Comparison of ENCODE assay signal across 11 cellular contexts in the genomic region with DNA sequence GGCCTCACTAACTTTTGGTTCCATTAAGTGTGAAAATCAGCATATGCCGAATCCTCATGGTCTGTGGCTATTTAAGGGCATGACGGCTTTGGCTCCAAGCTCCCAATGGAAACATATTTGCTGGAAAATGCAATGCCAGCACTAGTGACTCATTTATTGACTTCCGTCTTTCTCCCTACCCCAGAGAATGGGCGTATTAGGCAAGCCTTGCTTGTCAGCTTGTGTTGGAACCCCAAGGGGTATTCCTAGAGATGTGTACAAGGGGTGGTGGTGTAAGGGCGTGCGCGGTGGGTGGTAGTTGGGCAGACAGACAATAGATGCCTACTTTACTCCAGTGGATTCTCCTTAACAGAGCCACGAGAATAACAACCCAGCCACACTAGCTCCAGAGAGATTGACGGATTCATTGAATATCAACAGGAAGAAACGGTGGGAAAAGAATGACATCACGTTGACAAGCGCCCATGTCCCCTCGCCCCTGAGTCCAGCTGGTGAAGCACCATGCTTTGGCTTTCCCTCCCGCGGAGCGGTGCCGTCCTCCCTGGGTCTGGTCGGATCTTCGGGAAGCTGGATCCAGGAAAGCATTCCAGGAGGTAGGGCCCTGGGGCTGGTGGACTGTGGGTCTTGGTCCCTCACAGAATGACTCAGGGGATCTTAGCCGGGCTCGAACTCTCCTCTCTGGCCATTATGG. TPM values are rescaled to one million over a fixed set of nuclear protein-coding genes. Genes with fewer than 3 reads are reported as not detected.
A peak's percentile ranks its signal among the peaks of the same experiment; 100 is the strongest.
DNase-seq lines count a peak whose midpoint lies in the region; ATAC-seq and TF ChIP-seq lines count a peak whose summit lies in the region.
"Had no signal": no experiment of that assay in that cellular context is flagged by ENCODE, and none has a peak within 500 bp of the region (broad histone marks: within the 10 kb centered on the region; RNA-seq: fewer than 3 reads in every experiment).

No MANE protein-coding gene starts in this region.

- TF ChIP-seq CTCF in GM13977 (IDR thresholded peaks at IDR 0.05; ENCODE audit: extremely low read depth, insufficient read depth, missing control alignments) (no peak), hepatocyte (IDR thresholded peaks at IDR 0.05; ENCODE audit: poor library complexity) (no peak)

- H3K4me1 Mint-ChIP-seq in stimulated activated memory B cell treated with anti-CD40 and anti-IgM and Interleukin-4, amounts not matched to agents 10 μg/mL and 1 μg/mL and 100 μg/mL, for 72 hours = peaks cover 32% of the 10 kb centered on the region

- no peak overlapping the region for H3K27ac ChIP-seq in hepatocyte

- H3K4me3 Mint-ChIP-seq in stimulated activated memory B cell treated with anti-CD40 and anti-IgM and Interleukin-4, amounts not matched to agents 10 μg/mL and 1 μg/mL and 100 μg/mL, for 72 hours = peak overlapping the region; percentile 6

- H3K4me3 ChIP-seq in hepatocyte = no peak overlapping the region

- H3K4me1 ChIP-seq in hepatocyte (ENCODE audit: insufficient read depth) = no peaks in the 10 kb centered on the region

- H3K9me3 Mint-ChIP-seq in stimulated activated memory B cell treated with anti-CD40 and anti-IgM and Interleukin-4, amounts not matched to agents 10 μg/mL and 1 μg/mL and 100 μg/mL, for 72 hours = peaks cover 13% of the 10 kb centered on the region

- H3K79me2 ChIP-seq in hepatocyte = no peaks in the 10 kb centered on the region

- H3K27ac Mint-ChIP-seq in stimulated activated memory B cell treated with anti-CD40 and anti-IgM and Interleukin-4, amounts not matched to agents 10 μg/mL and 1 μg/mL and 100 μg/mL, for 72 hours = peak overlapping the region; percentile 63

- no peak overlapping the region for H3K4me2 ChIP-seq in hepatocyte

- 94% methylated on average over 21 of the region's 21 CpGs for WGBS in hepatocyte (ENCODE audit: low lambda C conversion rate, missing lambda C conversion rate)

- H3K9me3 ChIP-seq in hepatocyte (ENCODE audit: low read depth) = no peaks in the 10 kb centered on the region

- no peaks in the 10 kb centered on the region for H4K20me1 ChIP-seq in hepatocyte (ENCODE audit: insufficient read depth, poor library complexity, severe bottlenecking)

- H2AFZ ChIP-seq in hepatocyte = no peak overlapping the region

- H3K27me3 ChIP-seq in hepatocyte = no peaks in the 10 kb centered on the region

- peaks cover 15% of the 10 kb centered on the region for H3K36me3 Mint-ChIP-seq in stimulated activated memory B cell treated with anti-CD40 and anti-IgM and Interleukin-4, amounts not matched to agents 10 μg/mL and 1 μg/mL and 100 μg/mL, for 72 hours

- no peaks in the 10 kb centered on the region for H3K9me2 ChIP-seq in hepatocyte (replicated peaks; ENCODE audit: insufficient read depth)

- ATAC-seq in stimulated activated memory B cell treated with anti-CD40 and anti-IgM and Interleukin-4, amounts not matched to agents 10 μg/mL and 1 μg/mL and 100 μg/mL, for 72 hours = no peak
- no peak for ATAC-seq in GM19463 (IDR thresholded peaks at IDR 0.05; ENCODE audit: unreplicated experiment)
- ATAC-seq in HG03097 (IDR thresholded peaks at IDR 0.05; ENCODE audit: low FRiP score, unreplicated experiment) = no peak

- in situ Hi-C loops in GM13977 (cut with MboI; ENCODE audit: low pct_unique_long_range_greater_than_20kb, low sequenced_read_pairs, unreplicated experiment) = no loop called here

- DNase-seq in GM13977 (ENCODE audit: low spot score) (peak; percentile 2), SKM-1 (lab: John Stamatoyannopoulos, UW; ENCODE audit: unreplicated experiment) (peak; percentile 67), iPS-NIHi11 (ENCODE audit: low spot score) (peak; percentile 5), GDM1 (lab: John Stamatoyannopoulos, UW) (no peak), hepatocyte (ENCODE audit: low spot score) (no peak)
- DNase-seq: DND-41, NCI-H345, posterior cingulate gyrus had no signal

- H3K36me3 ChIP-seq in hepatocyte (replicated peaks; ENCODE audit: insufficient read depth, low read depth) = no peaks in the 10 kb centered on the region

- peaks cover 17% of the 10 kb centered on the region for H3K27me3 Mint-ChIP-seq in stimulated activated memory B cell treated with anti-CD40 and anti-IgM and Interleukin-4, amounts not matched to agents 10 μg/mL and 1 μg/mL and 100 μg/mL, for 72 hours

RNA-seq across cellular contexts. Expression of gene CD300LB, which starts 10.3 kb away (rescaled TPM):
- total RNA-seq in hepatocyte = not detected in 2 replicates
- polyA plus RNA-seq in hepatocyte = not detected in 2 replicates

RNA-seq across cellular contexts. Expression of gene CD300C, which starts 25.0 kb away (rescaled TPM):
- total RNA-seq in hepatocyte = 0.43 TPM in 1 of 2 replicates, not detected in the other
- polyA plus RNA-seq in hepatocyte = 0.47 and 0.96 TPM in 2 replicates

RNA-seq across cellular contexts. Expression of gene CD300H, which starts 46.4 kb away (rescaled TPM):
- total RNA-seq in hepatocyte = 0.67 TPM in 1 of 2 replicates, not detected in the other
- polyA plus RNA-seq in hepatocyte = 0.28 TPM in 1 of 2 replicates, not detected in the other

RNA-seq across cellular contexts. Expression of gene CD300A, which starts 54.5 kb away (rescaled TPM):
- 0.20 and 1.1 TPM in 2 replicates for total RNA-seq in hepatocyte
- polyA plus RNA-seq in hepatocyte = 0.22 and 0.47 TPM in 2 replicates

Comparison
In these comparisons a context has a peak if more than half of its experiments do, and no peak if none do; other contexts are left out.
1. DNase-seq: peak in GM13977 (single experiment), SKM-1 (single experiment) and iPS-NIHi11 (single experiment); none in GDM1 (single experiment) and hepatocyte (single experiment).